Comparison of ENCODE assay signal across 22 cellular contexts in genomic region chr10:122849900-122850605, GRCh38. TPM values are rescaled to one million over a fixed set of nuclear protein-coding genes. Genes with fewer than 3 reads are reported as not detected.
A peak's percentile ranks its signal among the peaks of the same experiment; 100 is the strongest.
DNase-seq lines count a peak whose midpoint lies in the region; ATAC-seq and TF ChIP-seq lines count a peak whose summit lies in the region.
"Had no signal": no experiment of that assay in that cellular context is flagged by ENCODE, and none has a peak within 500 bp of the region (broad histone marks: within the 10 kb centered on the region; RNA-seq: fewer than 3 reads in every experiment).

No MANE protein-coding gene starts in this region.

- ATAC-seq in T-helper 17 cell (no peak), GM18511 (IDR thresholded peaks at IDR 0.05; ENCODE audit: unreplicated experiment) (no peak), GM18870 (IDR thresholded peaks at IDR 0.05; ENCODE audit: unreplicated experiment) (no peak), aorta (ENCODE audit: low FRiP score) (no peak)
- ATAC-seq: activated CD8-positive, alpha-beta T cell treated with anti-CD3 and anti-CD28 coated beads for 36 hours; left cardiac atrium; psoas muscle had no signal

- TF ChIP-seq CTCF in chondrocyte (IDR thresholded peaks at IDR 0.05), result no peak

- peaks cover 59% of the 10 kb centered on the region for H3K4me1 ChIP-seq in ACC112 (ENCODE audit: control insufficient read depth, insufficient read depth, low read length, unreplicated experiment)
- no peaks in the 10 kb centered on the region for H3K4me1 ChIP-seq in aorta (ENCODE audit: control insufficient read depth in 1 of 2, insufficient read depth in 2 of 2, low read length in 2 of 2)
- H3K4me1 ChIP-seq: psoas muscle, tibial nerve had no signal

- H3K36me3 Mint-ChIP-seq in T-helper 17 cell (ENCODE audit: low read depth) (peaks cover 10% of the 10 kb centered on the region), chondrocyte (ENCODE audit: low read depth) (no peaks in the 10 kb centered on the region)

- no peak overlapping the region for H2AFZ ChIP-seq in ACC112 (ENCODE audit: low read length, unreplicated experiment)

- no peaks in the 10 kb centered on the region for H3K27me3 Mint-ChIP-seq in T-helper 17 cell
- peaks cover 2% of the 10 kb centered on the region for H3K27me3 Mint-ChIP-seq in chondrocyte (ENCODE audit: low read depth)
- H3K27me3 Mint-ChIP-seq: activated CD8-positive, alpha-beta T cell treated with anti-CD3 and anti-CD28 coated beads for 36 hours; activated naive CD4-positive, alpha-beta T cell treated with anti-CD3 and anti-CD28 coated beads, Interleukin-2, amount 10 ng/mL, durations not matched to agents 7 days and 5 days; CD4-positive, alpha-beta memory T cell; stimulated activated naive CD8-positive, alpha-beta T cell treated with anti-CD3 and anti-CD28 coated beads, Interleukin-15, Interleukin-2, amounts not matched to agents 100 ng/mL and 50 ng/mL, for 24 hours had no signal

- DNase-seq in ELR (ENCODE audit: low read depth) (peak; percentile 44), T-helper 17 cell (no peak), kidney tubule cell (ENCODE audit: low spot score) (peak; percentile 56), chondrocyte (ENCODE audit: low spot score) (no peak), aorta (no peak)
- DNase-seq: activated CD8-positive, alpha-beta T cell treated with anti-CD3 and anti-CD28 coated beads for 36 hours; activated naive CD4-positive, alpha-beta T cell treated with anti-CD3 and anti-CD28 coated beads, Interleukin-2, amount 10 ng/mL, durations not matched to agents 7 days and 5 days; CD4-positive, alpha-beta memory T cell; DMS79; left cardiac atrium; NCI-H146; NCI-H748 treated with DMSO at 0.1 percent for 48 hours; psoas muscle; SIG-M5; stimulated activated CD4-positive, alpha-beta T cell treated with anti-CD3 and anti-CD28 coated beads, Interleukin-4, amount 100 ng/mL, for 1 hour had no signal

- H3K27me3 ChIP-seq in ACC112 (ENCODE audit: insufficient read depth, low read length) (no peaks in the 10 kb centered on the region), aorta (ENCODE audit: control insufficient read depth in 1 of 2, insufficient read depth in 2 of 2, low read length in 1 of 2) (no peaks in the 10 kb centered on the region)
- H3K27me3 ChIP-seq: tibial nerve had no signal

- peak overlapping the region; percentile 97 for H3K27ac ChIP-seq in ACC112 (ENCODE audit: low read depth, low read length)
- H3K27ac ChIP-seq in aorta (ENCODE audit: low read depth in 1 of 2, low read length in 2 of 2), result no peak overlapping the region
- H3K27ac ChIP-seq: psoas muscle, tibial nerve had no signal

- H3K36me3 ChIP-seq in ACC112 (ENCODE audit: insufficient read depth, low read length), result peaks cover 24% of the 10 kb centered on the region; the same call in 1 of the 2 replicates
- no peaks in the 10 kb centered on the region for H3K36me3 ChIP-seq in aorta (ENCODE audit: control insufficient read depth in 1 of 2, insufficient read depth in 2 of 2, low read length in 1 of 2)

- H3K4me1 Mint-ChIP-seq in T-helper 17 cell (no peaks in the 10 kb centered on the region), chondrocyte (ENCODE audit: low read depth) (peaks cover 46% of the 10 kb centered on the region)

- H3K9me3 ChIP-seq in T-helper 17 cell (ENCODE audit: control insufficient read depth, low read length, poor library complexity, severe bottlenecking) (no peaks in the 10 kb centered on the region), aorta (ENCODE audit: control insufficient read depth, low read length) (peaks cover 3% of the 10 kb centered on the region)
- H3K9me3 ChIP-seq: psoas muscle had no signal

- no peak overlapping the region for H3K4me3 Mint-ChIP-seq in T-helper 17 cell
- H3K4me3 Mint-ChIP-seq in chondrocyte (ENCODE audit: unreplicated experiment), result no peak overlapping the region
- H3K4me3 Mint-ChIP-seq: activated CD8-positive, alpha-beta T cell treated with anti-CD3 and anti-CD28 coated beads for 36 hours; activated naive CD4-positive, alpha-beta T cell treated with anti-CD3 and anti-CD28 coated beads, Interleukin-2, amount 10 ng/mL, durations not matched to agents 7 days and 5 days; CD4-positive, alpha-beta memory T cell; stimulated activated naive CD8-positive, alpha-beta T cell treated with anti-CD3 and anti-CD28 coated beads, Interleukin-15, Interleukin-2, amounts not matched to agents 100 ng/mL and 50 ng/mL, for 24 hours; T-helper 1 cell treated with Interleukin-12 subunit alpha and Interleukin-12 subunit beta and Interleukin-4 antibody, amounts not matched to agents 30 μg/mL and 1 μg/mL, for 36 hours had no signal

- H3K79me2 ChIP-seq in ACC112 (ENCODE audit: control insufficient read depth, insufficient read depth, low read length, unreplicated experiment), result peaks cover 20% of the 10 kb centered on the region

- 82% methylated on average over 12 of the region's 12 CpGs for WGBS in aorta, 2 donors

- H3K27ac Mint-ChIP-seq in T-helper 17 cell, result peak overlapping the region; percentile 32
- H3K27ac Mint-ChIP-seq in chondrocyte (ENCODE audit: unreplicated experiment), result no peak overlapping the region
- H3K27ac Mint-ChIP-seq: activated CD8-positive, alpha-beta T cell treated with anti-CD3 and anti-CD28 coated beads for 36 hours; activated naive CD4-positive, alpha-beta T cell treated with anti-CD3 and anti-CD28 coated beads, Interleukin-2, amount 10 ng/mL, durations not matched to agents 7 days and 5 days; stimulated activated naive CD8-positive, alpha-beta T cell treated with anti-CD3 and anti-CD28 coated beads, Interleukin-15, Interleukin-2, amounts not matched to agents 100 ng/mL and 50 ng/mL, for 24 hours; T-helper 1 cell treated with Interleukin-12 subunit alpha and Interleukin-12 subunit beta and Interleukin-4 antibody, amounts not matched to agents 30 μg/mL and 1 μg/mL, for 36 hours had no signal

- peak overlapping the region; percentile 15; the same call in 1 of the 2 replicates for H3K4me3 ChIP-seq in ACC112 (ENCODE audit: low read depth, low read length)
- H3K4me3 ChIP-seq in aorta (ENCODE audit: low read length in 2 of 2), result no peak overlapping the region
- H3K4me3 ChIP-seq: psoas muscle, tibial nerve had no signal

- intact Hi-C loops in aorta (cut with DNase I), result no loop called here

- no peaks in the 10 kb centered on the region for H3K9me3 Mint-ChIP-seq in chondrocyte (ENCODE audit: low read depth)
- H3K9me3 Mint-ChIP-seq: activated naive CD4-positive, alpha-beta T cell treated with anti-CD3 and anti-CD28 coated beads, Interleukin-2, amount 10 ng/mL, durations not matched to agents 7 days and 5 days; T-helper 1 cell treated with Interleukin-12 subunit alpha and Interleukin-12 subunit beta and Interleukin-4 antibody, amounts not matched to agents 30 μg/mL and 1 μg/mL, for 36 hours had no signal

RNA-seq across cellular contexts. Expression of gene CUZD1, which starts 4.4 kb away (rescaled TPM):
- total RNA-seq in T-helper 17 cell (under 1 TPM; 0.73 to 0.82 TPM), chondrocyte (not detected in 3 replicates), aorta (1 to 10 TPM in 1 of 2 donors, under 1 TPM in 1; 0.58 to 1.1 TPM)
- polyA plus RNA-seq in aorta, result 1 to 10 TPM; 1.5 to 3.3 TPM
- polyA plus RNA-seq: neural cell had no signal

RNA-seq across cellular contexts. Expression of gene FAM24B, which starts 29.3 kb away (rescaled TPM):
- total RNA-seq in T-helper 17 cell (10 to 100 TPM in 1 of 2 donors, 1 to 10 TPM in 1; 9.0 to 10.7 TPM), chondrocyte (not detected in 3 replicates), aorta (1 to 10 TPM; 1.2 to 3.9 TPM)
- polyA plus RNA-seq in aorta, result 1 to 10 TPM; 1.1 to 2.1 TPM

Comparison
In these comparisons a context has a peak if more than half of its experiments do, and no peak if none do; other contexts are left out.
1. DNase-seq: peak in ELR (single experiment) and kidney tubule cell (single experiment); none in T-helper 17 cell (0 of 3), chondrocyte (single experiment) and aorta (0 of 2).